3 cellular contexts compared by ENCODE assay signal in genomic region chr14:76656592-76656991, GRCh38.
TF ChIP-seq lines count a peak whose summit lies in the region.

No MANE protein-coding gene starts in this region.

TF ChIP-seq in HepG2, 621 proteins besides CTCF, POLR2A, EP300 and RAD21:
- TF ChIP-seq GATAD1 (CRISPR knock-in tag; IDR thresholded peaks at IDR 0.05): no peak
- TF ChIP-seq CEBPB (IDR thresholded peaks at IDR 0.05; ENCODE audit: borderline replicate concordance, low read depth, low read length): peak; percentile 52; the same call in 1 of the 2 replicates
- TF ChIP-seq ATF7 (IDR thresholded peaks at IDR 0.05): 0 out of 2 replicates have a peak, but pooled peaks have one; percentile 6
- TF ChIP-seq ATF7 (CRISPR knock-in tag; IDR thresholded peaks at IDR 0.05): no peak

TF ChIP-seq in IMR-90, 13 proteins besides CTCF, POLR2A, EP300 and RAD21:
- TF ChIP-seq MAFK (IDR thresholded peaks at IDR 0.05; ENCODE audit: low read depth, low read length) (no peak), CEBPB (IDR thresholded peaks at IDR 0.05; ENCODE audit: low read depth, low read length) (0 out of 2 replicates have a peak, but pooled peaks have one; percentile 13)
TF ChIP-seq in IMR-90: peak in this region for 1.

TF ChIP-seq in K562, 482 proteins besides CTCF, POLR2A, EP300 and RAD21:
- TF ChIP-seq ZNF324 (CRISPR knock-in tag; IDR thresholded peaks at IDR 0.05): no peak
- no peak for TF ChIP-seq SMARCE1 (IDR thresholded peaks at IDR 0.05)
- no peak for TF ChIP-seq SRSF1 (IDR thresholded peaks at IDR 0.05; ENCODE audit: low read depth, low read length)
- no peak for TF ChIP-seq HSF4 (CRISPR knock-in tag; IDR thresholded peaks at IDR 0.05; ENCODE audit: borderline replicate concordance)
- TF ChIP-seq ATF1 (CRISPR knock-in tag; IDR thresholded peaks at IDR 0.05): no peak
- TF ChIP-seq ATF1 (tag; IDR thresholded peaks at IDR 0.05): no peak
- TF ChIP-seq RFX7 (CRISPR knock-in tag; IDR thresholded peaks at IDR 0.05): no peak
- TF ChIP-seq TEAD2 (tag; IDR thresholded peaks at IDR 0.05): no peak
- no peak for TF ChIP-seq RBM39 (optimal IDR thresholded peaks at IDR 0.05; ENCODE audit: low read depth, low read length)
- no peak for TF ChIP-seq KLF16 (IDR thresholded peaks at IDR 0.05)
- TF ChIP-seq ZFPM2 (CRISPR knock-in tag; IDR thresholded peaks at IDR 0.05): no peak
- TF ChIP-seq SPI1 (IDR thresholded peaks at IDR 0.05; ENCODE audit: borderline replicate concordance, low read depth, low read length): no peak
- TF ChIP-seq KDM4B (IDR thresholded peaks at IDR 0.05; ENCODE audit: borderline replicate concordance in 2 of 2, low read depth in 1 of 2): no peak
- TF ChIP-seq ZSCAN32 (CRISPR knock-in tag; IDR thresholded peaks at IDR 0.05): 0 out of 2 replicates have a peak, but pooled peaks have one; percentile 55
- no peak for TF ChIP-seq SLC30A9 (CRISPR knock-in tag; IDR thresholded peaks at IDR 0.05)
- no peak for TF ChIP-seq FIP1L1 (IDR thresholded peaks at IDR 0.05; ENCODE audit: low read depth, low read length, poor library complexity, severe bottlenecking)
- TF ChIP-seq MEIS2 (IDR thresholded peaks at IDR 0.05; ENCODE audit: partially characterized antibody): no peak
- TF ChIP-seq ZNF347 (CRISPR knock-in tag; IDR thresholded peaks at IDR 0.05; ENCODE audit: low read depth): no peak
- no peak for TF ChIP-seq POLR3A (IDR thresholded peaks at IDR 0.05; ENCODE audit: borderline replicate concordance, extremely low read depth, insufficient read depth, insufficient read length)
- TF ChIP-seq NBN (IDR thresholded peaks at IDR 0.05; ENCODE audit: low read depth): no peak
- no peak for TF ChIP-seq SAFB (IDR thresholded peaks at IDR 0.05; ENCODE audit: borderline replicate concordance, low read depth, low read length)
- peak; percentile 50; the same call in 1 of the 2 replicates for TF ChIP-seq CEBPB (tag; IDR thresholded peaks at IDR 0.05)
- TF ChIP-seq TFAP4 (CRISPR knock-in tag; IDR thresholded peaks at IDR 0.05; ENCODE audit: borderline replicate concordance): no peak
- no peak for TF ChIP-seq TOE1 (IDR thresholded peaks at IDR 0.05; ENCODE audit: borderline replicate concordance)
- TF ChIP-seq TOE1 (CRISPR knock-in tag; IDR thresholded peaks at IDR 0.05; ENCODE audit: borderline replicate concordance, low read depth): no peak
- no peak for TF ChIP-seq NR3C1 (CRISPR knock-in tag; IDR thresholded peaks at IDR 0.05)
- TF ChIP-seq E2F3 (CRISPR knock-in tag; IDR thresholded peaks at IDR 0.05): no peak
- no peak for TF ChIP-seq CEBPG (CRISPR knock-in tag; IDR thresholded peaks at IDR 0.05)
- peak; percentile 59 to 83 for TF ChIP-seq CEBPG (tag; conservative IDR thresholded peaks at IDR 0.05 in 1 of 2, IDR thresholded peaks at IDR 0.05 in 1 of 2)
- no peak for TF ChIP-seq KLF6 (CRISPR knock-in tag; IDR thresholded peaks at IDR 0.05; ENCODE audit: borderline replicate concordance)
- TF ChIP-seq POLR2AphosphoS5 (IDR thresholded peaks at IDR 0.05; ENCODE audit: control insufficient read depth, insufficient read depth, low read depth, low read length): no peak
- TF ChIP-seq ATF3 (IDR thresholded peaks at IDR 0.05): peak; percentile 61
- TF ChIP-seq ATF3 (CRISPR knock-in tag; conservative IDR thresholded peaks at IDR 0.05): no peak
TF ChIP-seq in K562: peak in this region for 4.
